Comparison of ENCODE assay signal across 19 cellular contexts in genomic region chr2:224919472-224920110, GRCh38.
"Had no signal": no experiment of that assay in that cellular context is flagged by ENCODE, and none has a peak within 500 bp of the region (broad histone marks: within the 10 kb centered on the region; RNA-seq: fewer than 3 reads in every experiment).

No MANE protein-coding gene starts in this region.

- H3K4me1 ChIP-seq: colonic mucosa, thyroid gland had no signal

- H3K36me3 ChIP-seq: colonic mucosa, left lung, thyroid gland had no signal

- H3K27me3 Mint-ChIP-seq: activated CD8-positive, alpha-beta memory T cell treated with anti-CD3 and anti-CD28 coated beads, Interleukin-2, amount 10 ng/mL, durations not matched to agents 7 days and 5 days; activated naive CD8-positive, alpha-beta T cell; brain; progenitor cell of endocrine pancreas had no signal

- H3K27ac Mint-ChIP-seq: activated CD8-positive, alpha-beta memory T cell treated with anti-CD3 and anti-CD28 coated beads, Interleukin-2, amount 10 ng/mL, durations not matched to agents 7 days and 5 days; activated naive CD8-positive, alpha-beta T cell; brain; mesothelial cell of epicardium; progenitor cell of endocrine pancreas; T-helper 1 cell treated with Interleukin-12 subunit alpha and Interleukin-12 subunit beta and Interleukin-4 antibody, amounts not matched to agents 30 μg/mL and 1 μg/mL, for 36 hours had no signal

- H3K4me3 Mint-ChIP-seq: activated CD8-positive, alpha-beta memory T cell treated with anti-CD3 and anti-CD28 coated beads, Interleukin-2, amount 10 ng/mL, durations not matched to agents 7 days and 5 days; activated naive CD8-positive, alpha-beta T cell; brain; mesothelial cell of epicardium; T-helper 1 cell treated with Interleukin-12 subunit alpha and Interleukin-12 subunit beta and Interleukin-4 antibody, amounts not matched to agents 30 μg/mL and 1 μg/mL, for 36 hours had no signal

- ATAC-seq: activated CD8-positive, alpha-beta memory T cell treated with anti-CD3 and anti-CD28 coated beads, Interleukin-2, amount 10 ng/mL, durations not matched to agents 7 days and 5 days; left lung had no signal

- H3K4me3 ChIP-seq: colonic mucosa, heart left ventricle, left lung, thyroid gland had no signal

- H3K27me3 ChIP-seq: colonic mucosa, heart left ventricle, left lung, thyroid gland had no signal

- H3K4me1 Mint-ChIP-seq: brain, mesothelial cell of epicardium had no signal

- H3K9me3 ChIP-seq: colonic mucosa, heart left ventricle, left lung, thyroid gland had no signal

- H3K9me3 Mint-ChIP-seq: brain; mesothelial cell of epicardium; T-helper 1 cell treated with Interleukin-12 subunit alpha and Interleukin-12 subunit beta and Interleukin-4 antibody, amounts not matched to agents 30 μg/mL and 1 μg/mL, for 36 hours had no signal

- H3K27ac ChIP-seq: colonic mucosa, heart left ventricle, left lung, thyroid gland had no signal

- DNase-seq: activated CD4-positive, alpha-beta T cell treated with anti-CD3 and anti-CD28 coated beads for 1 hour; activated CD4-positive, alpha-beta T cell treated with anti-CD3 and anti-CD28 coated beads, Interleukin-2, amount 50 U/mL, for 48 hours; activated CD8-positive, alpha-beta memory T cell treated with anti-CD3 and anti-CD28 coated beads, Interleukin-2, amount 10 ng/mL, durations not matched to agents 7 days and 5 days; amygdala; central memory CD4-positive, alpha-beta T cell; colonic mucosa; foreskin melanocyte; heart left ventricle; left lung; stimulated activated CD4-positive, alpha-beta T cell treated with anti-CD3 and anti-CD28 coated beads, Interleukin-12 subunit alpha, Interleukin-12 subunit beta, amount 100 ng/mL, for 4 hours; stimulated activated CD4-positive, alpha-beta T cell treated with anti-CD3 and anti-CD28 coated beads, Interleukin-1b, Interleukin-23, amount 100 ng/mL, for 48 hours; stimulated activated CD8-positive, alpha-beta memory T cell treated with anti-CD3 and anti-CD28 coated beads, Interleukin-4, amount 100 ng/mL, for 48 hours; stimulated activated naive CD4-positive, alpha-beta T cell; thyroid gland had no signal

- H3K36me3 Mint-ChIP-seq: brain, mesothelial cell of epicardium had no signal
